8 cellular contexts compared by ENCODE assay signal in genomic region chr7:94656658-94656924, GRCh38. TPM values are rescaled to one million over a fixed set of nuclear protein-coding genes. Genes with fewer than 3 reads are reported as not detected.
DNase-seq lines count a peak whose midpoint lies in the region; TF ChIP-seq lines count a peak whose summit lies in the region.

No MANE protein-coding gene starts in this region.

- H3K4me3 Mint-ChIP-seq in nephron = peak overlapping the region; percentile 88 to 93 (median 90)

- intact Hi-C loops in dorsolateral prefrontal cortex (cut with DNase I) = loop anchor here (2.0 to 10.0 kb wide), 6 partner anchors 148 to 556 kb away; partner anchors contain the start of genes CASD1 (in 1 of the 2) and PPP1R9A (in 1 of the 2)

- peak overlapping the region; percentile 57; the same call in 1 of the 2 replicates for H3K9ac ChIP-seq in KMS-11

- H4K20me1 ChIP-seq in KMS-11 (ENCODE audit: insufficient read depth) = no peaks in the 10 kb centered on the region; the same call in 1 of the 2 replicates

- H3K4me1 ChIP-seq in KMS-11 (ENCODE audit: low read depth, poor library complexity, severe bottlenecking) = peaks cover 55% of the 10 kb centered on the region

- H3K79me2 ChIP-seq in KMS-11 (ENCODE audit: insufficient read depth, low read depth) = peaks cover 73% of the 10 kb centered on the region

- DNase-seq in AG10803 (ENCODE audit: low read depth) = peak; percentile 15
- no peak for DNase-seq in dorsolateral prefrontal cortex
- DNase-seq in dedifferentiated amniotic fluid mesenchymal stem cell (ENCODE audit: extremely low spot score) = no peak
- DNase-seq in activated gamma-delta T cell treated with Interleukin-2 at 50 U/mL for 16 hours = no peak
- no peak for DNase-seq in NCI-H524 treated with DMSO at 0.1 percent for 48 hours (lab: John Stamatoyannopoulos, UW)
- DNase-seq in SW480 (ENCODE audit: low spot score) = no peak

- H3K4me3 ChIP-seq in AG10803 (ENCODE audit: low read length) (peak overlapping the region; percentile 80), KMS-11 (IDR thresholded peaks at IDR 0.05; ENCODE audit: insufficient read depth, low read depth, low read length) (no peak overlapping the region), dorsolateral prefrontal cortex (peak overlapping the region; percentile 54 to 92 (median 78))

- peaks cover 5% of the 10 kb centered on the region for H3K27me3 Mint-ChIP-seq in nephron (ENCODE audit: low read depth)

- no peaks in the 10 kb centered on the region for H3K36me3 ChIP-seq in KMS-11 (ENCODE audit: insufficient read depth)

- H3K36me3 Mint-ChIP-seq in nephron (ENCODE audit: low read depth) = peaks cover 6% of the 10 kb centered on the region

- peak overlapping the region; percentile 22 for H3K4me2 ChIP-seq in KMS-11

- H3K4me1 Mint-ChIP-seq in nephron = peaks cover 21% of the 10 kb centered on the region

- no peaks in the 10 kb centered on the region for H3K27me3 ChIP-seq in KMS-11 (ENCODE audit: insufficient read depth, low read depth)
- no peaks in the 10 kb centered on the region for H3K27me3 ChIP-seq in dorsolateral prefrontal cortex

- TF ChIP-seq CTCF in AG10803 (conservative IDR thresholded peaks at IDR 0.05; ENCODE audit: low read length) = no peak
- TF ChIP-seq CTCF in KMS-11 (conservative IDR thresholded peaks at IDR 0.05; ENCODE audit: low read depth, low read length) = no peak
- TF ChIP-seq CTCF in dorsolateral prefrontal cortex (IDR thresholded peaks at IDR 0.05 in 54 of 56, conservative IDR thresholded peaks at IDR 0.05 in 2 of 56; ENCODE audit: low read depth in 1 of 56, partially characterized antibody in 56 of 56) = no peak
- no peak for TF ChIP-seq CTCF in nephron (IDR thresholded peaks at IDR 0.05; ENCODE audit: unreplicated experiment in 3 of 3)

- H3K27ac ChIP-seq in KMS-11 (peak overlapping the region; percentile 43), dorsolateral prefrontal cortex (peak overlapping the region in 55 of 59 donors; percentile 3 to 96 (median 74))

- peak overlapping the region; percentile 28; the same call in 1 of the 2 replicates for H2AFZ ChIP-seq in KMS-11 (ENCODE audit: low read depth)

- peak overlapping the region; percentile 81 to 96 (median 91) for H3K27ac Mint-ChIP-seq in nephron

- H3K9me3 Mint-ChIP-seq in nephron = peaks cover 2% of the 10 kb centered on the region

RNA-seq across cellular contexts. Expression of gene SGCE, which starts 0.7 kb away (rescaled TPM):
- total RNA-seq in dorsolateral prefrontal cortex = 100 to 1,000 TPM in 1 of 120 experiments, 10 to 100 TPM in 119; 54.1 to 105 (median 73.8) TPM
